Comparison of ENCODE assay signal across 1 cellular context in genomic region chr14:102784892-102785597, GRCh38.
TF ChIP-seq lines count a peak whose summit lies in the region.

No MANE protein-coding gene starts in this region.

TF ChIP-seq in GM12878, 131 proteins besides CTCF, POLR2A, EP300 and RAD21:
- TF ChIP-seq NFIC (IDR thresholded peaks at IDR 0.05; ENCODE audit: low read depth, low read length) (0 out of 2 replicates have a peak, but pooled peaks have one; percentile 34), JUNB (IDR thresholded peaks at IDR 0.05) (peak; percentile 66), E2F4 (IDR thresholded peaks at IDR 0.05; ENCODE audit: low read depth, low read length) (no peak), CREB1 (IDR thresholded peaks at IDR 0.05; ENCODE audit: low read depth) (peak; percentile 10; the same call in 1 of the 2 replicates)
